Comparison of ENCODE assay signal across 10 cellular contexts in the genomic region with DNA sequence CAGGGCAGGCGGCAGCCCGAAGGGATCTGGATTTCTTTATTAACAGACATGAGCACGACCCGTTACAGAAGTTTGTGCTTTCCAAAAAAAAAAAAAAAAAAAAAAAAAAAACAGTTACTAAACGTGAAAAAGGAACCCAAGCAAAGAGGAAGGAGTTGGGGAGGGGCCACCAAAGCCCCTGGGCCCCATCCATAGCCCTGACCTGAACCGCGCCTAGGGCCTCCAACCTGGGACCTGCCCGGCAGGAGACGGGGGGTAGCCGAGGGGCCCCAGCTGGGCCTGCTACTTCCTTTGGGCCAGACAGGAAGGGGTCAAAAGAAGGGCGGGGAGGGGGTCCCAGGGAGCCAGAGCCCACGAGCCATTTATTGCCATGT. TPM values are rescaled to one million over a fixed set of nuclear protein-coding genes. Genes with fewer than 3 reads are reported as not detected.
DNase-seq lines count a peak whose midpoint lies in the region; ATAC-seq and TF ChIP-seq lines count a peak whose summit lies in the region.
"Had no signal": no experiment of that assay in that cellular context is flagged by ENCODE, and none has a peak within 500 bp of the region (broad histone marks: within the 10 kb centered on the region; RNA-seq: fewer than 3 reads in every experiment).

No MANE protein-coding gene starts in this region.

- H3K27me3 ChIP-seq in CD4-positive, alpha-beta T cell (ENCODE audit: control insufficient read depth, insufficient read depth, low read length): no peaks in the 10 kb centered on the region
- peaks cover 0 to 2% (median 0%) of the 10 kb centered on the region in 3 experiments for H3K27me3 ChIP-seq in neuronal stem cell (ENCODE audit: control insufficient read depth in 3 of 3, insufficient read depth in 3 of 3, low read depth in 1 of 3, low read length in 3 of 3)

- H3K36me3 Mint-ChIP-seq in CD4-positive, alpha-beta T cell (ENCODE audit: low read depth): peaks cover 8% of the 10 kb centered on the region
- no peaks in the 10 kb centered on the region for H3K36me3 Mint-ChIP-seq in IgD-negative memory B cell
- peaks cover 45% of the 10 kb centered on the region for H3K36me3 Mint-ChIP-seq in central memory CD8-positive, alpha-beta T cell (ENCODE audit: insufficient read depth)
- H3K36me3 Mint-ChIP-seq: T-cell had no signal

- H3K23ac ChIP-seq in neuronal stem cell (ENCODE audit: low read depth, low read length, poor library complexity): no peak overlapping the region

- no peak overlapping the region for H2AK5ac ChIP-seq in neuronal stem cell (ENCODE audit: low read depth, low read length)

- intact Hi-C loops in CD4-positive, alpha-beta T cell (cut with DNase I, micrococcal nuclease): loop anchor here (1.0 to 5.0 kb wide), 6 partner anchors 40 to 146 kb away; a partner anchor contains a TSS

- no peaks in the 10 kb centered on the region for H3K9me3 ChIP-seq in CD4-positive, alpha-beta T cell (ENCODE audit: control insufficient read depth, low read length)
- H3K9me3 ChIP-seq in neuronal stem cell (replicated peaks in 1 of 2; ENCODE audit: control insufficient read depth in 2 of 2, insufficient read depth in 1 of 2, low read depth in 1 of 2, low read length in 2 of 2): peaks cover 0 to 3% of the 10 kb centered on the region in 2 donors

- H2AFZ ChIP-seq in neuronal stem cell (ENCODE audit: low read length): no peak overlapping the region

- no peak overlapping the region for H2BK120ac ChIP-seq in neuronal stem cell (ENCODE audit: low read depth, low read length)

- H3K4me3 ChIP-seq in neuronal stem cell (ENCODE audit: low read length in 2 of 2): no peak overlapping the region

- peaks cover 17% of the 10 kb centered on the region for H3K79me1 ChIP-seq in neuronal stem cell (ENCODE audit: low read depth, low read length)

- H4K8ac ChIP-seq in neuronal stem cell (ENCODE audit: low read depth, low read length): no peak overlapping the region

- H3K4me3 Mint-ChIP-seq in CD4-positive, alpha-beta T cell: peak overlapping the region; percentile 91
- peak overlapping the region in 2 of 4 donors; percentile 94 to 98 for H3K4me3 Mint-ChIP-seq in IgD-negative memory B cell
- H3K4me3 Mint-ChIP-seq in central memory CD8-positive, alpha-beta T cell: peak overlapping the region; percentile 76

- no peak overlapping the region for H3K27ac ChIP-seq in CD4-positive, alpha-beta T cell (ENCODE audit: low read depth, low read length)
- H3K27ac ChIP-seq in neuronal stem cell (replicated peaks; ENCODE audit: low read length): peak overlapping the region; percentile 8

- CTCF ChIA-PET in CD4-positive, alpha-beta T cell (lab: Charles Lee): interaction anchor here (1.0 to 16.6 kb wide), 7 partner anchors 9 to 65 kb away, joined by 3 to 352 read pairs (median 4); a partner anchor contains a TSS

- H3K9me3 Mint-ChIP-seq in CD4-positive, alpha-beta T cell: no peaks in the 10 kb centered on the region
- no peaks in the 10 kb centered on the region for H3K9me3 Mint-ChIP-seq in IgD-negative memory B cell
- no peaks in the 10 kb centered on the region for H3K9me3 Mint-ChIP-seq in central memory CD8-positive, alpha-beta T cell
- H3K9me3 Mint-ChIP-seq: T-cell had no signal

- peak; percentile 49 for TF ChIP-seq CTCF in CD4-positive, alpha-beta T cell (IDR thresholded peaks at IDR 0.05)

- peak overlapping the region; percentile 93 for H3K27ac Mint-ChIP-seq in CD4-positive, alpha-beta T cell
- peak overlapping the region; percentile 84 to 100 (median 97) for H3K27ac Mint-ChIP-seq in IgD-negative memory B cell
- peak overlapping the region; percentile 82 for H3K27ac Mint-ChIP-seq in central memory CD8-positive, alpha-beta T cell (ENCODE audit: low read depth)

- ATAC-seq in CD4-positive, alpha-beta T cell (ENCODE audit: poor library complexity): no peak
- ATAC-seq in central memory CD8-positive, alpha-beta T cell (replicated peaks; ENCODE audit: extremely low read depth, poor library complexity, severe bottlenecking): no peak
- ATAC-seq in HG02852 (IDR thresholded peaks at IDR 0.05; ENCODE audit: unreplicated experiment) (no peak), GM21423 (IDR thresholded peaks at IDR 0.05; ENCODE audit: unreplicated experiment) (no peak)

- no peak overlapping the region for H3K4me2 ChIP-seq in neuronal stem cell (ENCODE audit: insufficient read depth, low read length, poor library complexity, severe bottlenecking)

- H3K36me3 ChIP-seq in neuronal stem cell (replicated peaks in 1 of 2; ENCODE audit: control insufficient read depth in 2 of 2, insufficient read depth in 2 of 2, low read length in 2 of 2): peaks cover 37 to 87% of the 10 kb centered on the region in 2 donors

- H4K91ac ChIP-seq in neuronal stem cell (ENCODE audit: low read depth, low read length, poor library complexity): no peak overlapping the region

- WGBS in neuronal stem cell (ENCODE audit: extremely low coverage in 2 of 2, insufficient read length in 2 of 2, insufficient replicate concordance in 1 of 2), 2 donors: no CpG with 5 or more reads among the region's 12 CpGs

- no peak overlapping the region for H3K18ac ChIP-seq in neuronal stem cell (ENCODE audit: low read length)

- POLR2A ChIA-PET in CD4-positive, alpha-beta T cell (lab: Charles Lee): interaction anchor here (1.0 to 6.0 kb wide), 5 partner anchors 27 to 67 kb away, joined by 4 to 204 read pairs (median 12); a partner anchor contains a TSS

- no peak overlapping the region for H3K9ac ChIP-seq in neuronal stem cell (ENCODE audit: low read depth, low read length, poor library complexity)

- no peaks in the 10 kb centered on the region for H3K27me3 Mint-ChIP-seq in CD4-positive, alpha-beta T cell
- no peaks in the 10 kb centered on the region for H3K27me3 Mint-ChIP-seq in IgD-negative memory B cell
- H3K27me3 Mint-ChIP-seq in central memory CD8-positive, alpha-beta T cell: no peaks in the 10 kb centered on the region
- H3K27me3 Mint-ChIP-seq: T-cell had no signal

- no peak overlapping the region for H3K4ac ChIP-seq in neuronal stem cell (ENCODE audit: low read length)

- peaks cover 36% of the 10 kb centered on the region for H3K4me1 Mint-ChIP-seq in CD4-positive, alpha-beta T cell (ENCODE audit: low read depth)
- H3K4me1 Mint-ChIP-seq in IgD-negative memory B cell: peaks cover 9 to 24% (median 14%) of the 10 kb centered on the region in 3 donors
- peaks cover 25% of the 10 kb centered on the region for H3K4me1 Mint-ChIP-seq in central memory CD8-positive, alpha-beta T cell

- H2BK12ac ChIP-seq in neuronal stem cell (ENCODE audit: low read length): no peak overlapping the region

- H2BK5ac ChIP-seq in neuronal stem cell (ENCODE audit: low read length): no peak overlapping the region

- no peak overlapping the region for H2BK15ac ChIP-seq in neuronal stem cell (ENCODE audit: low read length)

- no peak for DNase-seq in CD4-positive, alpha-beta T cell
- no peak for DNase-seq in central memory CD8-positive, alpha-beta T cell (ENCODE audit: low spot score in 2 of 2)
- DNase-seq in neuronal stem cell (ENCODE audit: low spot score): no peak
- no peak for DNase-seq in stimulated activated CD4-positive, alpha-beta T cell treated with anti-CD3 and anti-CD28 coated beads, Interleukin-4, amount 100 ng/mL, for 4 hours
- no peak for DNase-seq in GM03348 (ENCODE audit: low spot score)

- peaks cover 19 to 21% of the 10 kb centered on the region in 2 donors for H3K4me1 ChIP-seq in neuronal stem cell (ENCODE audit: control insufficient read depth in 2 of 2, insufficient read depth in 1 of 2, low read depth in 1 of 2, low read length in 2 of 2)

- no peak overlapping the region for H3K14ac ChIP-seq in neuronal stem cell (ENCODE audit: low read length)

RNA-seq across cellular contexts. Expression of a gene that starts 10.0 kb away (rescaled TPM):
- 10 to 100 TPM; 23.3 to 23.5 TPM for total RNA-seq in CD4-positive, alpha-beta T cell
- 23.1 TPM for polyA plus RNA-seq in IgD-negative memory B cell
- polyA plus RNA-seq in neuronal stem cell (2013, experiment 1 of 2): 26.8 TPM
- polyA plus RNA-seq in neuronal stem cell (2013, experiment 2 of 2): 26.8 TPM

RNA-seq across cellular contexts. Expression of a gene that starts 16.9 kb away (rescaled TPM):
- 1 to 10 TPM; 1.8 to 2.5 TPM for total RNA-seq in CD4-positive, alpha-beta T cell
- 0.54 TPM for polyA plus RNA-seq in IgD-negative memory B cell
- polyA plus RNA-seq in neuronal stem cell (2013, experiment 1 of 2): 205 TPM
- polyA plus RNA-seq in neuronal stem cell (2013, experiment 2 of 2): 197 TPM

RNA-seq across cellular contexts. Expression of a gene that starts 30.1 kb away (rescaled TPM):
- 100 to 1,000 TPM; 186 to 192 TPM for total RNA-seq in CD4-positive, alpha-beta T cell
- polyA plus RNA-seq in IgD-negative memory B cell: 107 TPM
- 27.8 TPM for polyA plus RNA-seq in neuronal stem cell (2013, experiment 1 of 2)
- 27.7 TPM for polyA plus RNA-seq in neuronal stem cell (2013, experiment 2 of 2)

RNA-seq across cellular contexts. Expression of a gene that starts 40.8 kb away (rescaled TPM):
- total RNA-seq in CD4-positive, alpha-beta T cell: 1 to 10 TPM; 5.2 to 6.0 TPM
- polyA plus RNA-seq in IgD-negative memory B cell: 16.3 TPM
- 206 TPM for polyA plus RNA-seq in neuronal stem cell (2013, experiment 1 of 2)
- polyA plus RNA-seq in neuronal stem cell (2013, experiment 2 of 2): 193 TPM

RNA-seq across cellular contexts. Expression of a gene that starts 47.2 kb away (rescaled TPM):
- total RNA-seq in CD4-positive, alpha-beta T cell: under 1 TPM; 0.20 to 0.60 TPM
- 0.78 TPM for polyA plus RNA-seq in IgD-negative memory B cell
- polyA plus RNA-seq in neuronal stem cell (2013, experiment 1 of 2): 2.1 TPM
- polyA plus RNA-seq in neuronal stem cell (2013, experiment 2 of 2): 2.5 TPM
- total RNA-seq: skeletal muscle tissue had no signal
